Comparison of ENCODE assay signal across 12 cellular contexts in genomic region chr5:150616024-150616470, GRCh38. TPM values are rescaled to one million over a fixed set of nuclear protein-coding genes. Genes with fewer than 3 reads are reported as not detected.
DNase-seq lines count a peak whose midpoint lies in the region; TF ChIP-seq lines count a peak whose summit lies in the region.
"Had no signal": no experiment of that assay in that cellular context is flagged by ENCODE, and none has a peak within 500 bp of the region (broad histone marks: within the 10 kb centered on the region; RNA-seq: fewer than 3 reads in every experiment).

No MANE protein-coding gene starts in this region.

- CTCF ChIA-PET in OCI-LY7 (lab: Charles Lee; ENCODE audit: unreplicated experiment) = no interaction called here

- BruUV-seq in OCI-LY7 (replicated peaks; lab: Mats Ljungman, UMichigan) = no TSS peak

- DNase-seq in NCI-H2196 treated with DMSO at 0.1 percent for 48 hours (lab: John Stamatoyannopoulos, UW; ENCODE audit: unreplicated experiment) (peak; percentile 41), dermis microvascular lymphatic vessel endothelial cell (ENCODE audit: low read depth in 2 of 2) (peak; percentile 83 to 86), SHP77 (lab: John Stamatoyannopoulos, UW) (no peak), AG08395 (ENCODE audit: low spot score) (no peak), OCI-LY7 (ENCODE audit: low spot score) (no peak), SKM-1 (lab: John Stamatoyannopoulos, UW; ENCODE audit: unreplicated experiment) (no peak)
- DNase-seq: activated CD8-positive, alpha-beta memory T cell treated with anti-CD3 and anti-CD28 coated beads, Interleukin-2, amount 50 U/mL, for 4 hours; cerebellar nuclear complex; stimulated activated CD8-positive, alpha-beta memory T cell treated with anti-CD3 and anti-CD28 coated beads, Interleukin-4, amount 100 ng/mL, for 48 hours had no signal

- peaks cover 59 to 81% of the 10 kb centered on the region in 2 donors for H3K4me1 ChIP-seq in muscle layer of duodenum (ENCODE audit: control insufficient read depth in 1 of 2, insufficient read depth in 2 of 2, low read length in 2 of 2)
- no peaks in the 10 kb centered on the region for H3K4me1 ChIP-seq in OCI-LY7 (ENCODE audit: insufficient read depth, low read length, poor library complexity, severe bottlenecking)

- H4K20me1 ChIP-seq in OCI-LY7 (ENCODE audit: insufficient read depth, low read length) = no peaks in the 10 kb centered on the region

- POLR2A ChIA-PET in OCI-LY7 (lab: Charles Lee) = no interaction called here

- no peaks in the 10 kb centered on the region for H3K36me3 ChIP-seq in muscle layer of duodenum (ENCODE audit: control insufficient read depth in 1 of 2, insufficient read depth in 2 of 2, low read length in 2 of 2)
- no peaks in the 10 kb centered on the region for H3K36me3 ChIP-seq in OCI-LY7 (ENCODE audit: insufficient read depth, low read length)
- H3K36me3 ChIP-seq: prostate gland had no signal

- H3K9me3 ChIP-seq in muscle layer of duodenum (ENCODE audit: control insufficient read depth in 1 of 2, low read length in 2 of 2) (no peaks in the 10 kb centered on the region), OCI-LY7 (ENCODE audit: low read length) (no peaks in the 10 kb centered on the region)
- H3K9me3 ChIP-seq: prostate gland had no signal

- intact Hi-C loops in OCI-LY7 (cut with micrococcal nuclease; ENCODE audit: unreplicated experiment) = no loop called here

- H3K4me3 ChIP-seq in muscle layer of duodenum (ENCODE audit: low read depth in 1 of 2, low read length in 2 of 2) (peak overlapping the region in 1 of 2 donors; percentile 23), OCI-LY7 (ENCODE audit: low read depth, low read length, poor library complexity, severe bottlenecking) (no peak overlapping the region)
- H3K4me3 ChIP-seq: prostate gland had no signal

- peak overlapping the region; percentile 40; the same call in 1 of the 2 replicates for H3K27ac ChIP-seq in 22Rv1
- peak overlapping the region; percentile 72 for H3K27ac ChIP-seq in muscle layer of duodenum (ENCODE audit: low read length)
- no peak overlapping the region for H3K27ac ChIP-seq in OCI-LY7 (ENCODE audit: low read depth, low read length, poor library complexity, severe bottlenecking)

- H2AFZ ChIP-seq in OCI-LY7 (ENCODE audit: low read length) = no peak overlapping the region

- no peak overlapping the region for H3K4me2 ChIP-seq in OCI-LY7 (ENCODE audit: low read length)

- no peak for TF ChIP-seq CTCF in 22Rv1 (IDR thresholded peaks at IDR 0.05)
- TF ChIP-seq CTCF in OCI-LY7 (conservative IDR thresholded peaks at IDR 0.05; ENCODE audit: low read length) = no peak

- no peaks in the 10 kb centered on the region for H3K9me2 ChIP-seq in OCI-LY7 (ENCODE audit: insufficient read depth, low read length)

- H3K79me2 ChIP-seq in OCI-LY7 (ENCODE audit: insufficient read depth, low read depth, low read length) = no peaks in the 10 kb centered on the region

- no peaks in the 10 kb centered on the region for H3K27me3 ChIP-seq in muscle layer of duodenum (ENCODE audit: low read depth, low read length)

RNA-seq across cellular contexts. Expression of gene SYNPO, which starts 24.4 kb away (rescaled TPM):
- total RNA-seq in dermis microvascular lymphatic vessel endothelial cell (5.6 and 12.3 TPM in 2 replicates), OCI-LY7 (2022) (0.08 and 0.15 TPM in 2 replicates)
- total RNA-seq in OCI-LY7 (2014; rRNA removed; shearing (Covaris generic)) = not detected in 2 replicates

RNA-seq across cellular contexts. Expression of gene MYOZ3, which starts 45.0 kb away (rescaled TPM):
- total RNA-seq in dermis microvascular lymphatic vessel endothelial cell (0.13 and 0.25 TPM in 2 replicates), OCI-LY7 (2022) (not detected in 2 replicates)
- total RNA-seq in OCI-LY7 (2014; rRNA removed; shearing (Covaris generic)) = not detected in 2 replicates

Comparison
In these comparisons a context has a peak if more than half of its experiments do, and no peak if none do; other contexts are left out.
1. DNase-seq: peak in NCI-H2196 treated with DMSO at 0.1 percent for 48 hours (single experiment) and dermis microvascular lymphatic vessel endothelial cell (2 of 2); none in SHP77 (0 of 2), AG08395 (single experiment), OCI-LY7 (single experiment) and SKM-1 (single experiment).